ENCODE assay signal across 16 cellular contexts in genomic region chr4:56326363-56326762, GRCh38.
DNase-seq lines count a peak whose midpoint lies in the region; ATAC-seq and TF ChIP-seq lines count a peak whose summit lies in the region.
"Had no signal": no experiment of that assay in that cellular context is flagged by ENCODE, and none has a peak within 500 bp of the region (broad histone marks: within the 10 kb centered on the region; RNA-seq: fewer than 3 reads in every experiment).

No MANE protein-coding gene starts in this region.

- H3K27ac ChIP-seq in mammary epithelial cell (ENCODE audit: insufficient read depth, low read depth, low read length) (no peak overlapping the region), foreskin keratinocyte (no peak overlapping the region), OCI-LY7 (ENCODE audit: low read depth, low read length, poor library complexity, severe bottlenecking) (no peak overlapping the region)
- H3K27ac ChIP-seq: BLaER1 treated with 17β-estradiol and CSF1 and Interleukin-3, amounts not matched to agents 10 nM and 100 nM; SJSA1 had no signal

- H3K27me3 Mint-ChIP-seq in MCF 10A (ENCODE audit: insufficient read depth, unreplicated experiment), result no peaks in the 10 kb centered on the region
- no peaks in the 10 kb centered on the region for H3K27me3 Mint-ChIP-seq in brain
- H3K27me3 Mint-ChIP-seq in HFFc6 (ENCODE audit: insufficient read depth), result peaks cover 19% of the 10 kb centered on the region

- no peaks in the 10 kb centered on the region for H3K79me2 ChIP-seq in mammary epithelial cell (ENCODE audit: insufficient read depth, low read length)
- no peaks in the 10 kb centered on the region for H3K79me2 ChIP-seq in OCI-LY7 (ENCODE audit: insufficient read depth, low read depth, low read length)

- in situ Hi-C loops in mammary epithelial cell (cut with MboI; ENCODE audit: low sequenced_read_pairs in 2 of 2), result no loop called here

- H3K36me3 Mint-ChIP-seq in MCF 10A (ENCODE audit: insufficient read depth, unreplicated experiment) (no peaks in the 10 kb centered on the region), brain (peaks cover 87% of the 10 kb centered on the region), HFFc6 (ENCODE audit: low read depth) (no peaks in the 10 kb centered on the region)

- peak; percentile 74 for ATAC-seq in foreskin keratinocyte
- ATAC-seq in GM19395 (IDR thresholded peaks at IDR 0.05; ENCODE audit: unreplicated experiment), result no peak

- H2AFZ ChIP-seq in mammary epithelial cell (ENCODE audit: low read depth, low read length) (no peak overlapping the region), OCI-LY7 (ENCODE audit: low read length) (no peak overlapping the region)

- H3K4me3 ChIP-seq in mammary epithelial cell (replicated peaks in 1 of 3; ENCODE audit: insufficient read depth in 1 of 3, low read depth in 2 of 3, low read length in 3 of 3) (no peak overlapping the region), OCI-LY7 (ENCODE audit: low read depth, low read length, poor library complexity, severe bottlenecking) (no peak overlapping the region)
- H3K4me3 ChIP-seq: BLaER1 treated with 17β-estradiol and CSF1 and Interleukin-3, amounts not matched to agents 10 nM and 100 nM; SJSA1 had no signal

- H3K27me3 ChIP-seq in mammary epithelial cell (ENCODE audit: insufficient read depth, low read length) (no peaks in the 10 kb centered on the region), foreskin keratinocyte (no peaks in the 10 kb centered on the region)
- H3K27me3 ChIP-seq: BLaER1 treated with 17β-estradiol and CSF1 and Interleukin-3, amounts not matched to agents 10 nM and 100 nM; SJSA1 had no signal

- DNase-seq in mammary epithelial cell (peak; percentile 65), MCF 10A (ENCODE audit: unreplicated experiment) (no peak), foreskin keratinocyte (peak; percentile 40 to 61), OCI-LY7 (ENCODE audit: low spot score) (no peak), HFFc6 (no peak), activated T-cell treated with anti-CD3 and anti-CD28 coated beads for 4 hours (no peak)
- DNase-seq: MV-4-11; NCI-H1417; NCI-H1930; NCI-H446 treated with DMSO at 0.1 percent for 48 hours; NK-92 treated with Interleukin-12 subunit alpha and Interleukin-12 subunit beta, amount 100 ng/mL, for 24 hours; OCI-M1 had no signal

- H3K4me2 ChIP-seq in mammary epithelial cell (ENCODE audit: insufficient read depth, low read depth, low read length), result no peak overlapping the region
- H3K4me2 ChIP-seq in OCI-LY7 (ENCODE audit: low read length), result no peak overlapping the region
- H3K4me2 ChIP-seq: BLaER1 treated with 17β-estradiol and CSF1 and Interleukin-3, amounts not matched to agents 10 nM and 100 nM had no signal

- TF ChIP-seq CTCF in mammary epithelial cell (conservative IDR thresholded peaks at IDR 0.05 in 1 of 2, IDR thresholded peaks at IDR 0.05 in 1 of 2; ENCODE audit: extremely low read depth in 1 of 2, insufficient read depth in 1 of 2, low read depth in 1 of 2, low read length in 2 of 2) (no peak), MCF 10A (IDR thresholded peaks at IDR 0.05; ENCODE audit: unreplicated experiment) (no peak), brain (conservative IDR thresholded peaks at IDR 0.05) (no peak), foreskin keratinocyte (conservative IDR thresholded peaks at IDR 0.05) (no peak), OCI-LY7 (conservative IDR thresholded peaks at IDR 0.05; ENCODE audit: low read length) (no peak), HFFc6 (IDR thresholded peaks at IDR 0.05) (no peak)

- CTCF ChIA-PET in mammary epithelial cell (lab: Charles Lee; ENCODE audit: low non-redundant PET) (interaction anchor here (0.5 kb wide), 2 partner anchors 243 to 1150 kb away, joined by 3 to 4 read pairs; no protein-coding TSS in a partner anchor), MCF 10A (lab: Yijun Ruan, JAX) (interaction anchor here (1.3 kb wide), 1 partner anchor 26 kb away, joined by 4 read pairs; no protein-coding TSS in a partner anchor), OCI-LY7 (lab: Charles Lee; ENCODE audit: unreplicated experiment) (no interaction called here)

- no peak overlapping the region for H3K4me3 Mint-ChIP-seq in MCF 10A (ENCODE audit: unreplicated experiment)
- H3K4me3 Mint-ChIP-seq in brain, result no peak overlapping the region
- no peak overlapping the region for H3K4me3 Mint-ChIP-seq in HFFc6

- H3K4me1 Mint-ChIP-seq in MCF 10A (ENCODE audit: insufficient read depth, unreplicated experiment) (no peaks in the 10 kb centered on the region), brain (peaks cover 25% of the 10 kb centered on the region), HFFc6 (ENCODE audit: low read depth) (no peaks in the 10 kb centered on the region)

- 63% methylated on average over 2 of the region's 2 CpGs for WGBS in mammary epithelial cell (ENCODE audit: low coverage, missing lambda C conversion rate)

- no peak overlapping the region for H3K9ac ChIP-seq in mammary epithelial cell (ENCODE audit: insufficient read depth, low read length)
- H3K9ac ChIP-seq: BLaER1 treated with 17β-estradiol and CSF1 and Interleukin-3, amounts not matched to agents 10 nM and 100 nM had no signal

- dilution Hi-C loops in mammary epithelial cell (cut with HindIII; ENCODE audit: low sequenced_read_pairs), result no loop called here

- H3K27ac Mint-ChIP-seq in MCF 10A (ENCODE audit: low read depth, unreplicated experiment) (no peak overlapping the region), brain (peak overlapping the region in 4 of 5 experiments; percentile 15 to 71 (median 60)), HFFc6 (no peak overlapping the region)

- no peaks in the 10 kb centered on the region for H3K9me2 ChIP-seq in OCI-LY7 (ENCODE audit: insufficient read depth, low read length)

- H3K9me3 Mint-ChIP-seq in MCF 10A (ENCODE audit: unreplicated experiment), result no peaks in the 10 kb centered on the region
- H3K9me3 Mint-ChIP-seq in brain, result peaks cover 0 to 4% (median 0%) of the 10 kb centered on the region in 5 experiments
- H3K9me3 Mint-ChIP-seq in HFFc6, result no peaks in the 10 kb centered on the region

- BruUV-seq in mammary epithelial cell (replicated peaks; lab: Mats Ljungman, UMichigan) (no TSS peak), MCF 10A (replicated peaks; lab: Mats Ljungman, UMichigan) (no TSS peak), OCI-LY7 (replicated peaks; lab: Mats Ljungman, UMichigan) (no TSS peak)

- intact Hi-C loops in mammary epithelial cell (cut with micrococcal nuclease) (no loop called here), MCF 10A (cut with micrococcal nuclease) (no loop called here), OCI-LY7 (cut with micrococcal nuclease; ENCODE audit: unreplicated experiment) (no loop called here)

- POLR2A ChIA-PET in MCF 10A (lab: Yijun Ruan, JAX) (no interaction called here), OCI-LY7 (lab: Charles Lee) (interaction anchor here (0.5 to 0.6 kb wide), 2 partner anchors 62 to 1674 kb away, joined by 3 read pairs; no protein-coding TSS in a partner anchor)

- H3K4me1 ChIP-seq in mammary epithelial cell (ENCODE audit: insufficient read depth, low read length) (no peaks in the 10 kb centered on the region), foreskin keratinocyte (no peaks in the 10 kb centered on the region), OCI-LY7 (ENCODE audit: insufficient read depth, low read length, poor library complexity, severe bottlenecking) (no peaks in the 10 kb centered on the region)
- H3K4me1 ChIP-seq: SJSA1 had no signal

- H3K9me3 ChIP-seq in mammary epithelial cell (replicated peaks; ENCODE audit: insufficient read depth, low read length) (no peaks in the 10 kb centered on the region), OCI-LY7 (ENCODE audit: low read length) (no peaks in the 10 kb centered on the region)
- H3K9me3 ChIP-seq: BLaER1 treated with 17β-estradiol and CSF1 and Interleukin-3, amounts not matched to agents 10 nM and 100 nM; SJSA1 had no signal

- H4K20me1 ChIP-seq in mammary epithelial cell (ENCODE audit: insufficient read depth, low read length), result no peaks in the 10 kb centered on the region
- H4K20me1 ChIP-seq in OCI-LY7 (ENCODE audit: insufficient read depth, low read length), result no peaks in the 10 kb centered on the region
- H4K20me1 ChIP-seq: BLaER1 treated with 17β-estradiol and CSF1 and Interleukin-3, amounts not matched to agents 10 nM and 100 nM had no signal

- H3K36me3 ChIP-seq in mammary epithelial cell (ENCODE audit: insufficient read depth, low read length) (no peaks in the 10 kb centered on the region), OCI-LY7 (ENCODE audit: insufficient read depth, low read length) (peaks cover 34% of the 10 kb centered on the region; the same call in 1 of the 2 replicates)
- H3K36me3 ChIP-seq: SJSA1 had no signal

Comparison
In these comparisons a context has a peak if more than half of its experiments do, and no peak if none do; other contexts are left out.
1. DNase-seq: peak in mammary epithelial cell (single experiment) and foreskin keratinocyte (2 of 2); none in MCF 10A (single experiment), OCI-LY7 (single experiment), HFFc6 (single experiment) and activated T-cell treated with anti-CD3 and anti-CD28 coated beads for 4 hours (single experiment).
2. H3K27ac Mint-ChIP-seq: peak in brain (4 of 5); none in MCF 10A (single experiment) and HFFc6 (single experiment).